Comparison of ENCODE assay signal across 8 cellular contexts in the genomic region with DNA sequence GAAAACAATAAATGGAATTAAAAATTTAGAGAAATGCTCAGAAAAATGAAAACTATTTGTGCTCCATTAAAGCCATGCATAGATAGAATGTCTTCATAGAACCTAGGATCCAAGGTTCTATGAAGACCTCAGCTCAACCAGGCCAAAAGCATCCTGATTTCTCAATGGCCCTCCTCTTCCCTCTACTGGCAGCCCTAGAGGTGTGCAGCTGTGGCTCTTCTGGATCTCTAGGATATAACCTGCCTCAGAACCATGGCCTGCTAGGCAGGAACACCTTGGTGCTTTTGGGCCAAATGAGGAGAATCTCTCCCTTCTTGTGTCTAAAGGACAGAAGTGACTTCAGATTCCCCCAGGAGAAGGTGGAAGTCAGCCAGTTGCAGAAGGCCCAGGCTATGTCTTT. TPM values are rescaled to one million over a fixed set of nuclear protein-coding genes. Genes with fewer than 3 reads are reported as not detected.
DNase-seq lines count a peak whose midpoint lies in the region; ATAC-seq and TF ChIP-seq lines count a peak whose summit lies in the region.

No MANE protein-coding gene starts in this region.

- H3K27ac ChIP-seq in upper lobe of left lung = no peak overlapping the region

- peak; percentile 64 for ATAC-seq in activated CD8-positive, alpha-beta memory T cell treated with anti-CD3 and anti-CD28 coated beads, Interleukin-2, amount 10 ng/mL, durations not matched to agents 7 days and 5 days
- peak; percentile 90 for ATAC-seq in GM21825 (IDR thresholded peaks at IDR 0.05; ENCODE audit: unreplicated experiment)
- ATAC-seq in activated naive CD8-positive, alpha-beta T cell treated with anti-CD3 and anti-CD28 coated beads, Interleukin-2, amount 50 U/mL, for 24 hours = peak; percentile 66
- ATAC-seq in upper lobe of left lung (ENCODE audit: low FRiP score in 2 of 2) = peak in 1 of 2 donors; percentile 56

- no peak overlapping the region for H3K27ac Mint-ChIP-seq in activated CD8-positive, alpha-beta memory T cell treated with anti-CD3 and anti-CD28 coated beads, Interleukin-2, amount 10 ng/mL, durations not matched to agents 7 days and 5 days
- no peak overlapping the region for H3K27ac Mint-ChIP-seq in activated naive CD8-positive, alpha-beta T cell treated with anti-CD3 and anti-CD28 coated beads, Interleukin-2, amount 50 U/mL, for 24 hours
- H3K27ac Mint-ChIP-seq in activated T-helper 2 cell treated with anti-CD3 and anti-CD28 coated beads, Interferon-gamma antibody, Interleukin-2, Interleukin-4, amounts not matched to agents 10 μg/mL and 5 μg/mL and 100 μg/mL, durations not matched to agents 14 hours and 24 hours and 36 hours = no peak overlapping the region

- no peak for DNase-seq in activated CD8-positive, alpha-beta memory T cell treated with anti-CD3 and anti-CD28 coated beads, Interleukin-2, amount 10 ng/mL, durations not matched to agents 7 days and 5 days
- DNase-seq in activated CD8-positive, alpha-beta memory T cell treated with anti-CD3 and anti-CD28 coated beads, Interleukin-2, amount 50 U/mL, for 48 hours = no peak
- peak; percentile 12 to 28 for DNase-seq in Kasumi-1 (lab: John Stamatoyannopoulos, UW)
- DNase-seq in activated naive CD8-positive, alpha-beta T cell treated with anti-CD3 and anti-CD28 coated beads, Interleukin-2, amount 50 U/mL, for 24 hours = peak; percentile 11
- no peak for DNase-seq in kidney epithelial cell (ENCODE audit: low read depth)
- DNase-seq in upper lobe of left lung = no peak
- DNase-seq in activated T-helper 2 cell treated with anti-CD3 and anti-CD28 coated beads, Interferon-gamma antibody, Interleukin-2, Interleukin-4, amounts not matched to agents 10 μg/mL and 5 μg/mL and 100 μg/mL, durations not matched to agents 14 hours and 24 hours and 36 hours (ENCODE audit: low spot score) = no peak

- intact Hi-C loops in activated T-helper 2 cell treated with anti-CD3 and anti-CD28 coated beads, Interferon-gamma antibody, Interleukin-2, Interleukin-4, amounts not matched to agents 10 μg/mL and 5 μg/mL and 100 μg/mL, durations not matched to agents 14 hours and 24 hours and 36 hours (cut with micrococcal nuclease) = loop anchor here (1.0 to 10.0 kb wide), 2 partner anchors 137 to 221 kb away; no protein-coding TSS in a partner anchor

- H3K36me3 Mint-ChIP-seq in activated CD8-positive, alpha-beta memory T cell treated with anti-CD3 and anti-CD28 coated beads, Interleukin-2, amount 10 ng/mL, durations not matched to agents 7 days and 5 days = no peaks in the 10 kb centered on the region
- H3K36me3 Mint-ChIP-seq in activated naive CD8-positive, alpha-beta T cell treated with anti-CD3 and anti-CD28 coated beads, Interleukin-2, amount 50 U/mL, for 24 hours (ENCODE audit: low read depth) = no peaks in the 10 kb centered on the region
- H3K36me3 Mint-ChIP-seq in activated T-helper 2 cell treated with anti-CD3 and anti-CD28 coated beads, Interferon-gamma antibody, Interleukin-2, Interleukin-4, amounts not matched to agents 10 μg/mL and 5 μg/mL and 100 μg/mL, durations not matched to agents 14 hours and 24 hours and 36 hours (ENCODE audit: low read depth) = no peaks in the 10 kb centered on the region

- no peaks in the 10 kb centered on the region for H3K9me3 ChIP-seq in upper lobe of left lung

- H3K4me3 Mint-ChIP-seq in activated CD8-positive, alpha-beta memory T cell treated with anti-CD3 and anti-CD28 coated beads, Interleukin-2, amount 10 ng/mL, durations not matched to agents 7 days and 5 days = no peak overlapping the region
- H3K4me3 Mint-ChIP-seq in activated naive CD8-positive, alpha-beta T cell treated with anti-CD3 and anti-CD28 coated beads, Interleukin-2, amount 50 U/mL, for 24 hours = no peak overlapping the region
- H3K4me3 Mint-ChIP-seq in activated T-helper 2 cell treated with anti-CD3 and anti-CD28 coated beads, Interferon-gamma antibody, Interleukin-2, Interleukin-4, amounts not matched to agents 10 μg/mL and 5 μg/mL and 100 μg/mL, durations not matched to agents 14 hours and 24 hours and 36 hours (ENCODE audit: low read depth) = no peak overlapping the region

- peaks cover 41% of the 10 kb centered on the region for H3K27me3 Mint-ChIP-seq in activated CD8-positive, alpha-beta memory T cell treated with anti-CD3 and anti-CD28 coated beads, Interleukin-2, amount 10 ng/mL, durations not matched to agents 7 days and 5 days
- peaks cover 20% of the 10 kb centered on the region for H3K27me3 Mint-ChIP-seq in activated naive CD8-positive, alpha-beta T cell treated with anti-CD3 and anti-CD28 coated beads, Interleukin-2, amount 50 U/mL, for 24 hours
- H3K27me3 Mint-ChIP-seq in activated T-helper 2 cell treated with anti-CD3 and anti-CD28 coated beads, Interferon-gamma antibody, Interleukin-2, Interleukin-4, amounts not matched to agents 10 μg/mL and 5 μg/mL and 100 μg/mL, durations not matched to agents 14 hours and 24 hours and 36 hours (ENCODE audit: low read depth) = peaks cover 29% of the 10 kb centered on the region

- peak; percentile 79 for TF ChIP-seq CTCF in kidney epithelial cell (IDR thresholded peaks at IDR 0.05; ENCODE audit: insufficient read depth, low read length, poor library complexity, severe bottlenecking)
- TF ChIP-seq CTCF in upper lobe of left lung (IDR thresholded peaks at IDR 0.05) = peak in 5 of 6 experiments; percentile 14 to 51 (median 26)

- H3K36me3 ChIP-seq in kidney epithelial cell (ENCODE audit: control insufficient read depth, insufficient read depth, low read length) (no peaks in the 10 kb centered on the region), upper lobe of left lung (no peaks in the 10 kb centered on the region)

- CTCF ChIA-PET in activated CD8-positive, alpha-beta memory T cell treated with anti-CD3 and anti-CD28 coated beads, Interleukin-2, amount 10 ng/mL, durations not matched to agents 7 days and 5 days (lab: Charles Lee) = interaction anchor here (0.6 to 2.1 kb wide), 18 partner anchors 8 to 272 kb away, joined by 3 to 9 read pairs (median 4); no protein-coding TSS in a partner anchor

- TF ChIP-seq POLR2A in upper lobe of left lung (IDR thresholded peaks at IDR 0.05) = no peak

- H3K27me3 ChIP-seq in kidney epithelial cell (ENCODE audit: control insufficient read depth, insufficient read depth, low read length) (no peaks in the 10 kb centered on the region), upper lobe of left lung (no peaks in the 10 kb centered on the region)

- TF ChIP-seq EP300 in upper lobe of left lung (IDR thresholded peaks at IDR 0.05) = no peak

- no peaks in the 10 kb centered on the region for H3K4me1 Mint-ChIP-seq in activated CD8-positive, alpha-beta memory T cell treated with anti-CD3 and anti-CD28 coated beads, Interleukin-2, amount 10 ng/mL, durations not matched to agents 7 days and 5 days
- H3K4me1 Mint-ChIP-seq in activated naive CD8-positive, alpha-beta T cell treated with anti-CD3 and anti-CD28 coated beads, Interleukin-2, amount 50 U/mL, for 24 hours = no peaks in the 10 kb centered on the region
- H3K4me1 Mint-ChIP-seq in activated T-helper 2 cell treated with anti-CD3 and anti-CD28 coated beads, Interferon-gamma antibody, Interleukin-2, Interleukin-4, amounts not matched to agents 10 μg/mL and 5 μg/mL and 100 μg/mL, durations not matched to agents 14 hours and 24 hours and 36 hours (ENCODE audit: low read depth) = no peaks in the 10 kb centered on the region

- H3K9me3 Mint-ChIP-seq in activated CD8-positive, alpha-beta memory T cell treated with anti-CD3 and anti-CD28 coated beads, Interleukin-2, amount 10 ng/mL, durations not matched to agents 7 days and 5 days (ENCODE audit: low read depth) = no peaks in the 10 kb centered on the region
- H3K9me3 Mint-ChIP-seq in activated naive CD8-positive, alpha-beta T cell treated with anti-CD3 and anti-CD28 coated beads, Interleukin-2, amount 50 U/mL, for 24 hours = no peaks in the 10 kb centered on the region
- H3K9me3 Mint-ChIP-seq in activated T-helper 2 cell treated with anti-CD3 and anti-CD28 coated beads, Interferon-gamma antibody, Interleukin-2, Interleukin-4, amounts not matched to agents 10 μg/mL and 5 μg/mL and 100 μg/mL, durations not matched to agents 14 hours and 24 hours and 36 hours = no peaks in the 10 kb centered on the region

- H3K4me1 ChIP-seq in upper lobe of left lung = no peaks in the 10 kb centered on the region

- H3K4me3 ChIP-seq in kidney epithelial cell (ENCODE audit: low read depth, low read length) (no peak overlapping the region), upper lobe of left lung (no peak overlapping the region)

RNA-seq across cellular contexts. Expression of gene IFNA1, which starts 15.1 kb away (rescaled TPM):
- not detected for total RNA-seq in activated CD8-positive, alpha-beta memory T cell treated with anti-CD3 and anti-CD28 coated beads, Interleukin-2, amount 10 ng/mL, durations not matched to agents 7 days and 5 days
- total RNA-seq in kidney epithelial cell (not detected in 2 replicates), upper lobe of left lung (under 1 TPM in 2 of 6 donors, not detected in 4; 0.26 to 0.30 TPM)
- not detected in 2 replicates for total RNA-seq in activated T-helper 2 cell treated with anti-CD3 and anti-CD28 coated beads, Interferon-gamma antibody, Interleukin-2, Interleukin-4, amounts not matched to agents 10 μg/mL and 5 μg/mL and 100 μg/mL, durations not matched to agents 14 hours and 24 hours and 36 hours

RNA-seq across cellular contexts. Expression of gene IFNE, which starts 26.8 kb away (rescaled TPM):
- not detected for total RNA-seq in activated CD8-positive, alpha-beta memory T cell treated with anti-CD3 and anti-CD28 coated beads, Interleukin-2, amount 10 ng/mL, durations not matched to agents 7 days and 5 days
- total RNA-seq in kidney epithelial cell = 0.34 and 1.0 TPM in 2 replicates
- not detected for total RNA-seq in upper lobe of left lung
- not detected in 2 replicates for total RNA-seq in activated T-helper 2 cell treated with anti-CD3 and anti-CD28 coated beads, Interferon-gamma antibody, Interleukin-2, Interleukin-4, amounts not matched to agents 10 μg/mL and 5 μg/mL and 100 μg/mL, durations not matched to agents 14 hours and 24 hours and 36 hours

RNA-seq across cellular contexts. Expression of gene IFNA8, which starts 46.4 kb away (rescaled TPM):
- total RNA-seq in activated CD8-positive, alpha-beta memory T cell treated with anti-CD3 and anti-CD28 coated beads, Interleukin-2, amount 10 ng/mL, durations not matched to agents 7 days and 5 days = not detected
- total RNA-seq in kidney epithelial cell = not detected in 2 replicates
- total RNA-seq in upper lobe of left lung = not detected
- not detected in 2 replicates for total RNA-seq in activated T-helper 2 cell treated with anti-CD3 and anti-CD28 coated beads, Interferon-gamma antibody, Interleukin-2, Interleukin-4, amounts not matched to agents 10 μg/mL and 5 μg/mL and 100 μg/mL, durations not matched to agents 14 hours and 24 hours and 36 hours

Comparison
In these comparisons a context has a peak if more than half of its experiments do, and no peak if none do; other contexts are left out.
1. DNase-seq: peak in Kasumi-1 (2 of 2) and activated naive CD8-positive, alpha-beta T cell treated with anti-CD3 and anti-CD28 coated beads, Interleukin-2, amount 50 U/mL, for 24 hours (single experiment); none in activated CD8-positive, alpha-beta memory T cell treated with anti-CD3 and anti-CD28 coated beads, Interleukin-2, amount 10 ng/mL, durations not matched to agents 7 days and 5 days (single experiment), activated CD8-positive, alpha-beta memory T cell treated with anti-CD3 and anti-CD28 coated beads, Interleukin-2, amount 50 U/mL, for 48 hours (single experiment), kidney epithelial cell (single experiment), upper lobe of left lung (0 of 2) and activated T-helper 2 cell treated with anti-CD3 and anti-CD28 coated beads, Interferon-gamma antibody, Interleukin-2, Interleukin-4, amounts not matched to agents 10 μg/mL and 5 μg/mL and 100 μg/mL, durations not matched to agents 14 hours and 24 hours and 36 hours (single experiment).